ENCODE assay signal across 1 cellular context in the genomic region with DNA sequence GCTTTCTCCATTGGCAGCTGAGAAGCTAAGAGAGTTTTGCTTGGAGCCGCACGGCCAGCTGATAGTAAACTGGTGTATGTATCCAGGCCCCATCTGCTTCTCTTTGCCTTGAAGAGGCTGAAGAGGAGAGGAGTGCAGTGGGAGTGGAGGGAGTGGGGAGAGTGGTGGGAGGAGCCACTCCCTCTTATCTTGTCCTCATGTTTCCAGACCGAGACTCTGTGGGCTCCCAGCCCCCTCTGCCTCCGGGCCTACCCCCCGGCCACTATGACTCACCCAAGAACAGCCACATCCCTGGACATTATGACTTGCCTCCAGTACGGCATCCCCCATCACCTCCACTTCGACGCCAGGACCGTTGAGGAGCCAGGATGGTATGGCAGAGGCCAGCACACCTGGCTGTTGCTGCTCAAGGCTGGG.
A peak's percentile ranks its signal among the peaks of the same experiment; 100 is the strongest.
TF ChIP-seq lines count a peak whose summit lies in the region.

No MANE protein-coding gene starts in this region.

TF ChIP-seq in K562, 482 proteins besides CTCF, POLR2A, EP300 and RAD21 (continued from another document and continues in another):
- TF ChIP-seq, protein P1, sequence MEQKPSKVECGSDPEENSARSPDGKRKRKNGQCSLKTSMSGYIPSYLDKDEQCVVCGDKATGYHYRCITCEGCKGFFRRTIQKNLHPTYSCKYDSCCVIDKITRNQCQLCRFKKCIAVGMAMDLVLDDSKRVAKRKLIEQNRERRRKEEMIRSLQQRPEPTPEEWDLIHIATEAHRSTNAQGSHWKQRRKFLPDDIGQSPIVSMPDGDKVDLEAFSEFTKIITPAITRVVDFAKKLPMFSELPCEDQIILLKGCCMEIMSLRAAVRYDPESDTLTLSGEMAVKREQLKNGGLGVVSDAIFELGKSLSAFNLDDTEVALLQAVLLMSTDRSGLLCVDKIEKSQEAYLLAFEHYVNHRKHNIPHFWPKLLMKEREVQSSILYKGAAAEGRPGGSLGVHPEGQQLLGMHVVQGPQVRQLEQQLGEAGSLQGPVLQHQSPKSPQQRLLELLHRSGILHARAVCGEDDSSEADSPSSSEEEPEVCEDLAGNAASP (IDR thresholded peaks at IDR 0.05): no peak
- TF ChIP-seq CSDE1 (IDR thresholded peaks at IDR 0.05) (no peak), CC2D1A (IDR thresholded peaks at IDR 0.05) (no peak), ARNT (IDR thresholded peaks at IDR 0.05) (no peak), ZFP30 (CRISPR knock-in tag; IDR thresholded peaks at IDR 0.05; ENCODE audit: borderline replicate concordance) (no peak), ADNP (tag; IDR thresholded peaks at IDR 0.05) (no peak), BRF1 (IDR thresholded peaks at IDR 0.05; ENCODE audit: borderline replicate concordance, extremely low read depth, insufficient read length) (no peak), ZNF311 (CRISPR knock-in tag; IDR thresholded peaks at IDR 0.05) (0 out of 2 replicates have a peak, but pooled peaks have one; percentile 30), ZNF444 (CRISPR knock-in tag; IDR thresholded peaks at IDR 0.05) (no peak), L3MBTL2 (IDR thresholded peaks at IDR 0.05) (peak; percentile 94), SETDB1 (IDR thresholded peaks at IDR 0.05; ENCODE audit: low read length) (no peak), TBP (optimal IDR thresholded peaks at IDR 0.05; ENCODE audit: low read depth, low read length) (no peak), SOX6 (IDR thresholded peaks at IDR 0.05) (0 out of 2 replicates have a peak, but pooled peaks have one; percentile 69), FOXM1 (IDR thresholded peaks at IDR 0.05; ENCODE audit: low read depth) (no peak), FOXM1 (CRISPR knock-in tag; IDR thresholded peaks at IDR 0.05; ENCODE audit: low read depth) (peak; percentile 46; the same call in 1 of the 2 replicates), ETS2 (tag; IDR thresholded peaks at IDR 0.05; ENCODE audit: borderline replicate concordance, poor library complexity, severe bottlenecking) (no peak), ZNF217 (CRISPR knock-in tag; IDR thresholded peaks at IDR 0.05) (no peak), ZC3H11A (IDR thresholded peaks at IDR 0.05; ENCODE audit: low read depth, low read length) (no peak), ZNF224 (CRISPR knock-in tag; IDR thresholded peaks at IDR 0.05) (no peak), KLF16 (IDR thresholded peaks at IDR 0.05) (0 out of 2 replicates have a peak, but pooled peaks have one; percentile 46), BRCA1 (IDR thresholded peaks at IDR 0.05) (no peak), BRCA1 (CRISPR knock-in tag; IDR thresholded peaks at IDR 0.05) (no peak), NRF1 (conservative IDR thresholded peaks at IDR 0.05 in 1 of 2, IDR thresholded peaks at IDR 0.05 in 1 of 2) (no peak; a peak in 1 of 4 replicates)
- TF ChIP-seq, protein P2, sequence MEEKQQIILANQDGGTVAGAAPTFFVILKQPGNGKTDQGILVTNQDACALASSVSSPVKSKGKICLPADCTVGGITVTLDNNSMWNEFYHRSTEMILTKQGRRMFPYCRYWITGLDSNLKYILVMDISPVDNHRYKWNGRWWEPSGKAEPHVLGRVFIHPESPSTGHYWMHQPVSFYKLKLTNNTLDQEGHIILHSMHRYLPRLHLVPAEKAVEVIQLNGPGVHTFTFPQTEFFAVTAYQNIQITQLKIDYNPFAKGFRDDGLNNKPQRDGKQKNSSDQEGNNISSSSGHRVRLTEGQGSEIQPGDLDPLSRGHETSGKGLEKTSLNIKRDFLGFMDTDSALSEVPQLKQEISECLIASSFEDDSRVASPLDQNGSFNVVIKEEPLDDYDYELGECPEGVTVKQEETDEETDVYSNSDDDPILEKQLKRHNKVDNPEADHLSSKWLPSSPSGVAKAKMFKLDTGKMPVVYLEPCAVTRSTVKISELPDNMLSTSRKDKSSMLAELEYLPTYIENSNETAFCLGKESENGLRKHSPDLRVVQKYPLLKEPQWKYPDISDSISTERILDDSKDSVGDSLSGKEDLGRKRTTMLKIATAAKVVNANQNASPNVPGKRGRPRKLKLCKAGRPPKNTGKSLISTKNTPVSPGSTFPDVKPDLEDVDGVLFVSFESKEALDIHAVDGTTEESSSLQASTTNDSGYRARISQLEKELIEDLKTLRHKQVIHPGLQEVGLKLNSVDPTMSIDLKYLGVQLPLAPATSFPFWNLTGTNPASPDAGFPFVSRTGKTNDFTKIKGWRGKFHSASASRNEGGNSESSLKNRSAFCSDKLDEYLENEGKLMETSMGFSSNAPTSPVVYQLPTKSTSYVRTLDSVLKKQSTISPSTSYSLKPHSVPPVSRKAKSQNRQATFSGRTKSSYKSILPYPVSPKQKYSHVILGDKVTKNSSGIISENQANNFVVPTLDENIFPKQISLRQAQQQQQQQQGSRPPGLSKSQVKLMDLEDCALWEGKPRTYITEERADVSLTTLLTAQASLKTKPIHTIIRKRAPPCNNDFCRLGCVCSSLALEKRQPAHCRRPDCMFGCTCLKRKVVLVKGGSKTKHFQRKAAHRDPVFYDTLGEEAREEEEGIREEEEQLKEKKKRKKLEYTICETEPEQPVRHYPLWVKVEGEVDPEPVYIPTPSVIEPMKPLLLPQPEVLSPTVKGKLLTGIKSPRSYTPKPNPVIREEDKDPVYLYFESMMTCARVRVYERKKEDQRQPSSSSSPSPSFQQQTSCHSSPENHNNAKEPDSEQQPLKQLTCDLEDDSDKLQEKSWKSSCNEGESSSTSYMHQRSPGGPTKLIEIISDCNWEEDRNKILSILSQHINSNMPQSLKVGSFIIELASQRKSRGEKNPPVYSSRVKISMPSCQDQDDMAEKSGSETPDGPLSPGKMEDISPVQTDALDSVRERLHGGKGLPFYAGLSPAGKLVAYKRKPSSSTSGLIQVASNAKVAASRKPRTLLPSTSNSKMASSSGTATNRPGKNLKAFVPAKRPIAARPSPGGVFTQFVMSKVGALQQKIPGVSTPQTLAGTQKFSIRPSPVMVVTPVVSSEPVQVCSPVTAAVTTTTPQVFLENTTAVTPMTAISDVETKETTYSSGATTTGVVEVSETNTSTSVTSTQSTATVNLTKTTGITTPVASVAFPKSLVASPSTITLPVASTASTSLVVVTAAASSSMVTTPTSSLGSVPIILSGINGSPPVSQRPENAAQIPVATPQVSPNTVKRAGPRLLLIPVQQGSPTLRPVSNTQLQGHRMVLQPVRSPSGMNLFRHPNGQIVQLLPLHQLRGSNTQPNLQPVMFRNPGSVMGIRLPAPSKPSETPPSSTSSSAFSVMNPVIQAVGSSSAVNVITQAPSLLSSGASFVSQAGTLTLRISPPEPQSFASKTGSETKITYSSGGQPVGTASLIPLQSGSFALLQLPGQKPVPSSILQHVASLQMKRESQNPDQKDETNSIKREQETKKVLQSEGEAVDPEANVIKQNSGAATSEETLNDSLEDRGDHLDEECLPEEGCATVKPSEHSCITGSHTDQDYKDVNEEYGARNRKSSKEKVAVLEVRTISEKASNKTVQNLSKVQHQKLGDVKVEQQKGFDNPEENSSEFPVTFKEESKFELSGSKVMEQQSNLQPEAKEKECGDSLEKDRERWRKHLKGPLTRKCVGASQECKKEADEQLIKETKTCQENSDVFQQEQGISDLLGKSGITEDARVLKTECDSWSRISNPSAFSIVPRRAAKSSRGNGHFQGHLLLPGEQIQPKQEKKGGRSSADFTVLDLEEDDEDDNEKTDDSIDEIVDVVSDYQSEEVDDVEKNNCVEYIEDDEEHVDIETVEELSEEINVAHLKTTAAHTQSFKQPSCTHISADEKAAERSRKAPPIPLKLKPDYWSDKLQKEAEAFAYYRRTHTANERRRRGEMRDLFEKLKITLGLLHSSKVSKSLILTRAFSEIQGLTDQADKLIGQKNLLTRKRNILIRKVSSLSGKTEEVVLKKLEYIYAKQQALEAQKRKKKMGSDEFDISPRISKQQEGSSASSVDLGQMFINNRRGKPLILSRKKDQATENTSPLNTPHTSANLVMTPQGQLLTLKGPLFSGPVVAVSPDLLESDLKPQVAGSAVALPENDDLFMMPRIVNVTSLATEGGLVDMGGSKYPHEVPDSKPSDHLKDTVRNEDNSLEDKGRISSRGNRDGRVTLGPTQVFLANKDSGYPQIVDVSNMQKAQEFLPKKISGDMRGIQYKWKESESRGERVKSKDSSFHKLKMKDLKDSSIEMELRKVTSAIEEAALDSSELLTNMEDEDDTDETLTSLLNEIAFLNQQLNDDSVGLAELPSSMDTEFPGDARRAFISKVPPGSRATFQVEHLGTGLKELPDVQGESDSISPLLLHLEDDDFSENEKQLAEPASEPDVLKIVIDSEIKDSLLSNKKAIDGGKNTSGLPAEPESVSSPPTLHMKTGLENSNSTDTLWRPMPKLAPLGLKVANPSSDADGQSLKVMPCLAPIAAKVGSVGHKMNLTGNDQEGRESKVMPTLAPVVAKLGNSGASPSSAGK (IDR thresholded peaks at IDR 0.05): peak; percentile 89
- TF ChIP-seq, protein P3, sequence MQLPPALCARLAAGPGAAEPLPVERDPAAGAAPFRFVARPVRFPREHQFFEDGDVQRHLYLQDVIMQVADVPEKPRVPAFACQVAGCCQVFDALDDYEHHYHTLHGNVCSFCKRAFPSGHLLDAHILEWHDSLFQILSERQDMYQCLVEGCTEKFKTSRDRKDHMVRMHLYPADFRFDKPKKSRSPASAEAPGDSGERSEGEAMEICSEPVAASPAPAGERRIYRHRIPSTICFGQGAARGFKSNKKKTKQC (CRISPR knock-in tag; IDR thresholded peaks at IDR 0.05): 0 out of 2 replicates have a peak, but pooled peaks have one; percentile 3
- TF ChIP-seq, protein P4, sequence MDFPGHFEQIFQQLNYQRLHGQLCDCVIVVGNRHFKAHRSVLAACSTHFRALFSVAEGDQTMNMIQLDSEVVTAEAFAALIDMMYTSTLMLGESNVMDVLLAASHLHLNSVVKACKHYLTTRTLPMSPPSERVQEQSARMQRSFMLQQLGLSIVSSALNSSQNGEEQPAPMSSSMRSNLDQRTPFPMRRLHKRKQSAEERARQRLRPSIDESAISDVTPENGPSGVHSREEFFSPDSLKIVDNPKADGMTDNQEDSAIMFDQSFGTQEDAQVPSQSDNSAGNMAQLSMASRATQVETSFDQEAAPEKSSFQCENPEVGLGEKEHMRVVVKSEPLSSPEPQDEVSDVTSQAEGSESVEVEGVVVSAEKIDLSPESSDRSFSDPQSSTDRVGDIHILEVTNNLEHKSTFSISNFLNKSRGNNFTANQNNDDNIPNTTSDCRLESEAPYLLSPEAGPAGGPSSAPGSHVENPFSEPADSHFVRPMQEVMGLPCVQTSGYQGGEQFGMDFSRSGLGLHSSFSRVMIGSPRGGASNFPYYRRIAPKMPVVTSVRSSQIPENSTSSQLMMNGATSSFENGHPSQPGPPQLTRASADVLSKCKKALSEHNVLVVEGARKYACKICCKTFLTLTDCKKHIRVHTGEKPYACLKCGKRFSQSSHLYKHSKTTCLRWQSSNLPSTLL (IDR thresholded peaks at IDR 0.05): no peak
- TF ChIP-seq, protein P5, sequence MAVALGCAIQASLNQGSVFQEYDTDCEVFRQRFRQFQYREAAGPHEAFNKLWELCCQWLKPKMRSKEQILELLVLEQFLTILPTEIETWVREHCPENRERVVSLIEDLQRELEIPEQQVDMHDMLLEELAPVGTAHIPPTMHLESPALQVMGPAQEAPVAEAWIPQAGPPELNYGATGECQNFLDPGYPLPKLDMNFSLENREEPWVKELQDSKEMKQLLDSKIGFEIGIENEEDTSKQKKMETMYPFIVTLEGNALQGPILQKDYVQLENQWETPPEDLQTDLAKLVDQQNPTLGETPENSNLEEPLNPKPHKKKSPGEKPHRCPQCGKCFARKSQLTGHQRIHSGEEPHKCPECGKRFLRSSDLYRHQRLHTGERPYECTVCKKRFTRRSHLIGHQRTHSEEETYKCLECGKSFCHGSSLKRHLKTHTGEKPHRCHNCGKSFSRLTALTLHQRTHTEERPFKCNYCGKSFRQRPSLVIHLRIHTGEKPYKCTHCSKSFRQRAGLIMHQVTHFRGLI (CRISPR knock-in tag; IDR thresholded peaks at IDR 0.05): no peak
- TF ChIP-seq, protein P6, sequence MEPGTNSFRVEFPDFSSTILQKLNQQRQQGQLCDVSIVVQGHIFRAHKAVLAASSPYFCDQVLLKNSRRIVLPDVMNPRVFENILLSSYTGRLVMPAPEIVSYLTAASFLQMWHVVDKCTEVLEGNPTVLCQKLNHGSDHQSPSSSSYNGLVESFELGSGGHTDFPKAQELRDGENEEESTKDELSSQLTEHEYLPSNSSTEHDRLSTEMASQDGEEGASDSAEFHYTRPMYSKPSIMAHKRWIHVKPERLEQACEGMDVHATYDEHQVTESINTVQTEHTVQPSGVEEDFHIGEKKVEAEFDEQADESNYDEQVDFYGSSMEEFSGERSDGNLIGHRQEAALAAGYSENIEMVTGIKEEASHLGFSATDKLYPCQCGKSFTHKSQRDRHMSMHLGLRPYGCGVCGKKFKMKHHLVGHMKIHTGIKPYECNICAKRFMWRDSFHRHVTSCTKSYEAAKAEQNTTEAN (CRISPR knock-in tag; IDR thresholded peaks at IDR 0.05): 0 out of 2 replicates have a peak, but pooled peaks have one; percentile 42
- TF ChIP-seq, protein P7, sequence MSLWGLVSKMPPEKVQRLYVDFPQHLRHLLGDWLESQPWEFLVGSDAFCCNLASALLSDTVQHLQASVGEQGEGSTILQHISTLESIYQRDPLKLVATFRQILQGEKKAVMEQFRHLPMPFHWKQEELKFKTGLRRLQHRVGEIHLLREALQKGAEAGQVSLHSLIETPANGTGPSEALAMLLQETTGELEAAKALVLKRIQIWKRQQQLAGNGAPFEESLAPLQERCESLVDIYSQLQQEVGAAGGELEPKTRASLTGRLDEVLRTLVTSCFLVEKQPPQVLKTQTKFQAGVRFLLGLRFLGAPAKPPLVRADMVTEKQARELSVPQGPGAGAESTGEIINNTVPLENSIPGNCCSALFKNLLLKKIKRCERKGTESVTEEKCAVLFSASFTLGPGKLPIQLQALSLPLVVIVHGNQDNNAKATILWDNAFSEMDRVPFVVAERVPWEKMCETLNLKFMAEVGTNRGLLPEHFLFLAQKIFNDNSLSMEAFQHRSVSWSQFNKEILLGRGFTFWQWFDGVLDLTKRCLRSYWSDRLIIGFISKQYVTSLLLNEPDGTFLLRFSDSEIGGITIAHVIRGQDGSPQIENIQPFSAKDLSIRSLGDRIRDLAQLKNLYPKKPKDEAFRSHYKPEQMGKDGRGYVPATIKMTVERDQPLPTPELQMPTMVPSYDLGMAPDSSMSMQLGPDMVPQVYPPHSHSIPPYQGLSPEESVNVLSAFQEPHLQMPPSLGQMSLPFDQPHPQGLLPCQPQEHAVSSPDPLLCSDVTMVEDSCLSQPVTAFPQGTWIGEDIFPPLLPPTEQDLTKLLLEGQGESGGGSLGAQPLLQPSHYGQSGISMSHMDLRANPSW (CRISPR knock-in tag; IDR thresholded peaks at IDR 0.05): no peak
